In genomic region chr16:15983898-15984297, GRCh38 we compare ENCODE assay signal across 18 cellular contexts. TPM values are rescaled to one million over a fixed set of nuclear protein-coding genes. Genes with fewer than 3 reads are reported as not detected.
DNase-seq lines count a peak whose midpoint lies in the region; ATAC-seq and TF ChIP-seq lines count a peak whose summit lies in the region.
"Had no signal": no experiment of that assay in that cellular context is flagged by ENCODE, and none has a peak within 500 bp of the region (broad histone marks: within the 10 kb centered on the region; RNA-seq: fewer than 3 reads in every experiment).

No MANE protein-coding gene starts in this region.

- ATAC-seq in left lobe of liver: peak; percentile 56
- peak; percentile 27 for ATAC-seq in upper lobe of right lung
- no peak for ATAC-seq in GM21786 (IDR thresholded peaks at IDR 0.05; ENCODE audit: unreplicated experiment)
- no peak for ATAC-seq in GM21723 (IDR thresholded peaks at IDR 0.05; ENCODE audit: unreplicated experiment)
- ATAC-seq: activated T-cell treated with anti-CD3 and anti-CD28 coated beads, Interleukin-2, amount 50 U/mL, for 72 hours had no signal

- H3K4me1 ChIP-seq in left ventricle myocardium inferior: peaks cover 55% of the 10 kb centered on the region
- peaks cover 0 to 38% of the 10 kb centered on the region in 2 donors for H3K4me1 ChIP-seq in right atrium auricular region
- H3K4me1 ChIP-seq in upper lobe of right lung: peaks cover 30% of the 10 kb centered on the region

- H3K36me3 ChIP-seq in left ventricle myocardium inferior (no peaks in the 10 kb centered on the region), right atrium auricular region (no peaks in the 10 kb centered on the region), upper lobe of right lung (no peaks in the 10 kb centered on the region)
- H3K36me3 ChIP-seq: lower lobe of right lung had no signal

- no peak for TF ChIP-seq CTCF in left ventricle myocardium inferior (IDR thresholded peaks at IDR 0.05; ENCODE audit: borderline replicate concordance)
- no peak for TF ChIP-seq CTCF in right atrium auricular region (IDR thresholded peaks at IDR 0.05)
- no peak for TF ChIP-seq CTCF in upper lobe of right lung (IDR thresholded peaks at IDR 0.05)

- intact Hi-C loops in left ventricle myocardium inferior (cut with micrococcal nuclease): no loop called here
- intact Hi-C loops in upper lobe of right lung (cut with DNase I): no loop called here

- DNase-seq in left ventricle myocardium inferior (peak; percentile 33), right atrium auricular region (ENCODE audit: low spot score) (no peak), dedifferentiated amniotic fluid mesenchymal stem cell (ENCODE audit: extremely low spot score) (peak; percentile 44), left lobe of liver (ENCODE audit: low spot score) (no peak), upper lobe of right lung (no peak), hepatic stellate cell (ENCODE audit: low spot score) (no peak)
- DNase-seq: activated CD4-positive, alpha-beta T cell treated with anti-CD3 and anti-CD28 coated beads, Interleukin-2, amount 50 U/mL, for 1 hour; activated T-cell treated with anti-CD3 and anti-CD28 coated beads, Interleukin-2, amount 50 U/mL, for 72 hours; effector CD4-positive, alpha-beta T cell; GDM1; H7; Karpas-422; lower lobe of right lung; NCI-H1694; NCI-H526; T-helper 9 cell had no signal

- H3K27ac ChIP-seq in left ventricle myocardium inferior (replicated peaks): peak overlapping the region; percentile 57
- H3K27ac ChIP-seq in right atrium auricular region: no peak overlapping the region
- peak overlapping the region; percentile 24 for H3K27ac ChIP-seq in upper lobe of right lung
- H3K27ac ChIP-seq: lower lobe of right lung had no signal

- H3K27me3 ChIP-seq in left ventricle myocardium inferior (ENCODE audit: low read depth) (no peaks in the 10 kb centered on the region), right atrium auricular region (no peaks in the 10 kb centered on the region), upper lobe of right lung (no peaks in the 10 kb centered on the region)

- H3K9me3 ChIP-seq in left ventricle myocardium inferior (replicated peaks) (peaks cover 22% of the 10 kb centered on the region), right atrium auricular region (peaks cover 0 to 9% of the 10 kb centered on the region in 2 donors), upper lobe of right lung (peaks cover 5% of the 10 kb centered on the region)

- H3K4me3 ChIP-seq in left ventricle myocardium inferior: no peak overlapping the region
- H3K4me3 ChIP-seq in right atrium auricular region: no peak overlapping the region
- no peak overlapping the region for H3K4me3 ChIP-seq in upper lobe of right lung
- H3K4me3 ChIP-seq: lower lobe of right lung had no signal

RNA-seq across cellular contexts. Expression of gene ABCC1, which starts 34.5 kb away (rescaled TPM):
- total RNA-seq in left ventricle myocardium inferior (17.0 TPM), right atrium auricular region (10 to 100 TPM; 15.2 to 27.5 TPM), left lobe of liver (2.5 TPM), upper lobe of right lung (50.6 TPM)

Comparison
In these comparisons a context has a peak if more than half of its experiments do, and no peak if none do; other contexts are left out.
1. DNase-seq: peak in left ventricle myocardium inferior (single experiment) and dedifferentiated amniotic fluid mesenchymal stem cell (single experiment); none in right atrium auricular region (single experiment), left lobe of liver (single experiment), upper lobe of right lung (single experiment) and hepatic stellate cell (single experiment).
2. H3K27ac ChIP-seq: peak in left ventricle myocardium inferior (single experiment) and upper lobe of right lung (single experiment); none in right atrium auricular region (0 of 2).
3. ATAC-seq: peak in left lobe of liver (single experiment) and upper lobe of right lung (single experiment); none in GM21786 (single experiment) and GM21723 (single experiment).